25 cellular contexts compared by ENCODE assay signal in the genomic region with DNA sequence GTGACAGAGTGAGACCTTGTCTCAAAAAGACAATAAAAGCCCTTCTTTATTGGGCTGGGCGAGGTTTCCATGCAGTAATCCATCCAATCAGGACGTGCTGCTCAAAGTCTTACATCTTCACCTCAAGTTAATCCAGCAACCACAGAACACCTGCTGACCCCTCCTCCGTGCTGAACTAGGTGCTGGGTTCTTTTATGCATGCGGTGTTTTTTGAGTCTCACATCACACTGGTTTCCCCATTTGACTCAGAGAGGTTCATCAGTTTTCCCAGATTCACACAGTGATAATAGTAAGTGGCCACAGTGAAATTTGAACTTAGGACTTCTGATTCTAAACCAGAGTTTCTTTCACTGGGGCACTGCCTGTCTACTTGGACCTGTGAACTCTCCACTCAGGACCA. TPM values are rescaled to one million over a fixed set of nuclear protein-coding genes. Genes with fewer than 3 reads are reported as not detected.
A peak's percentile ranks its signal among the peaks of the same experiment; 100 is the strongest.
DNase-seq lines count a peak whose midpoint lies in the region; ATAC-seq, FAIRE-seq and TF ChIP-seq lines count a peak whose summit lies in the region.
"Had no signal": no experiment of that assay in that cellular context is flagged by ENCODE, and none has a peak within 500 bp of the region (broad histone marks: within the 10 kb centered on the region; RNA-seq: fewer than 3 reads in every experiment).

No MANE protein-coding gene starts in this region.

- ATAC-seq in activated CD4-positive, alpha-beta T cell treated with anti-CD3 and anti-CD28 coated beads for 36 hours = peak; percentile 81
- ATAC-seq in GM19023 (IDR thresholded peaks at IDR 0.05; ENCODE audit: unreplicated experiment) (peak; percentile 50), HG02798 (IDR thresholded peaks at IDR 0.05; ENCODE audit: poor library complexity, unreplicated experiment) (peak; percentile 60), K562 (no peak)
- ATAC-seq: gastroesophageal sphincter, upper lobe of right lung had no signal

- no peak overlapping the region for H3K4me2 ChIP-seq in K562 (ENCODE audit: insufficient read depth, low read length)

- H3K79me2 ChIP-seq in K562 (ENCODE audit: control insufficient read depth, insufficient read depth, low read length) = no peaks in the 10 kb centered on the region

- H3K4me1 ChIP-seq in K562 (replicated peaks in 1 of 2; ENCODE audit: control insufficient read depth in 2 of 2, insufficient read depth in 2 of 2, low read length in 2 of 2) (no peaks in the 10 kb centered on the region), sigmoid colon (no peaks in the 10 kb centered on the region)
- H3K4me1 ChIP-seq: esophagus muscularis mucosa, gastroesophageal sphincter, upper lobe of right lung had no signal

- no peak overlapping the region for H3K4me3 ChIP-seq in K562
- no peak overlapping the region for H3K4me3 ChIP-seq in sigmoid colon
- H3K4me3 ChIP-seq: esophagus muscularis mucosa, gastroesophageal sphincter, SK-N-MC, upper lobe of right lung had no signal

- H3K9me3 ChIP-seq in K562 (replicated peaks; ENCODE audit: control insufficient read depth, insufficient read depth, low read depth, low read length) = no peaks in the 10 kb centered on the region
- no peaks in the 10 kb centered on the region for H3K9me3 ChIP-seq in sigmoid colon
- H3K9me3 ChIP-seq: esophagus muscularis mucosa, gastroesophageal sphincter, upper lobe of right lung had no signal

- no peaks in the 10 kb centered on the region for H3K9me1 ChIP-seq in K562 (ENCODE audit: control insufficient read depth, insufficient read depth, low read length)

- intact Hi-C loops in activated CD4-positive, alpha-beta T cell treated with anti-CD3 and anti-CD28 coated beads for 36 hours (cut with DNase I, micrococcal nuclease) = no loop called here
- intact Hi-C loops in K562 (cut with micrococcal nuclease) (no loop called here), sigmoid colon (cut with DNase I) (no loop called here)

- TF ChIP-seq POLR2A in K562 (conservative IDR thresholded peaks at IDR 0.05) = no peak
- TF ChIP-seq POLR2A in sigmoid colon (IDR thresholded peaks at IDR 0.05) = no peak

- POLR2A ChIA-PET in activated CD4-positive, alpha-beta T cell treated with anti-CD3 and anti-CD28 coated beads for 36 hours (lab: Charles Lee) = no interaction called here
- POLR2A ChIA-PET in K562 (lab: Yijun Ruan, JAX) = no interaction called here

- TF ChIP-seq CTCF in K562 (IDR thresholded peaks at IDR 0.05 in 2 of 3, conservative IDR thresholded peaks at IDR 0.05 in 1 of 3; ENCODE audit: insufficient read depth in 2 of 3, low read depth in 1 of 3, low read length in 3 of 3) (no peak), sigmoid colon (IDR thresholded peaks at IDR 0.05) (no peak)

- no peak overlapping the region for H3K9ac ChIP-seq in K562 (ENCODE audit: insufficient read depth in 1 of 2, low read depth in 2 of 2, low read length in 2 of 2)

- FAIRE-seq in K562 (lab: Jason Lieb, UNC) = peak; percentile 57
- FAIRE-seq: kidney had no signal

- WGBS in K562 (ENCODE audit: insufficient coverage, low coverage, missing lambda C conversion rate) = 73% methylated on average over 4 of the region's 4 CpGs
- WGBS in sigmoid colon, 2 donors = 50 to 75% methylated on average over 4 of the region's 4 CpGs

- peak; percentile 42 for DNase-seq in activated CD4-positive, alpha-beta T cell treated with anti-CD3 and anti-CD28 coated beads for 36 hours
- no peak for DNase-seq in activated CD4-positive, alpha-beta T cell treated with anti-CD3 and anti-CD28 coated beads, Interleukin-2, amount 50 U/mL, for 48 hours
- DNase-seq in K562 (ENCODE audit: extremely low read depth in 1 of 4, low spot score in 3 of 4) (no peak), DMS114 treated with DMSO at 0.1 percent for 48 hours (lab: John Stamatoyannopoulos, UW; ENCODE audit: unreplicated experiment) (no peak), NCI-H146 (lab: John Stamatoyannopoulos, UW) (no peak), sigmoid colon (no peak)
- DNase-seq: activated B cell treated with CpG ODN at 0.5 μM for 24 hours; activated CD8-positive, alpha-beta memory T cell treated with anti-CD3 and anti-CD28 coated beads for 24 hours; activated naive CD8-positive, alpha-beta T cell treated with anti-CD3 and anti-CD28 coated beads, Interleukin-2, amount 10 ng/mL, durations not matched to agents 7 days and 5 days; activated T-cell treated with anti-CD3 and anti-CD28 coated beads, Interleukin-2, amount 50 U/mL, for 48 hours; effector memory CD4-positive, alpha-beta T cell; Kasumi-1; kidney; NCI-H1092 treated with DMSO at 0.1 percent for 48 hours; NCI-H2081 treated with DMSO at 0.1 percent for 48 hours; NCI-H510A treated with DMSO at 0.1 percent for 48 hours; stimulated activated CD4-positive, alpha-beta T cell treated with anti-CD3 and anti-CD28 coated beads, Interleukin-4, amount 100 ng/mL, for 4 hours; upper lobe of right lung had no signal

- H3K27me3 ChIP-seq in K562 (ENCODE audit: control insufficient read depth in 2 of 2, insufficient read depth in 2 of 2, low read length in 2 of 2) (no peaks in the 10 kb centered on the region), sigmoid colon (no peaks in the 10 kb centered on the region)
- H3K27me3 ChIP-seq: esophagus muscularis mucosa, gastroesophageal sphincter, upper lobe of right lung had no signal

- CTCF ChIA-PET in activated CD4-positive, alpha-beta T cell treated with anti-CD3 and anti-CD28 coated beads for 36 hours (lab: Charles Lee) = no interaction called here
- CTCF ChIA-PET in K562 (lab: Yijun Ruan, JAX; ENCODE audit: low intra/inter-chr PET ratio) = no interaction called here

- H3K36me3 Mint-ChIP-seq in activated CD4-positive, alpha-beta T cell treated with anti-CD3 and anti-CD28 coated beads for 36 hours (ENCODE audit: low read depth) = no peaks in the 10 kb centered on the region
- H3K36me3 Mint-ChIP-seq: activated naive CD8-positive, alpha-beta T cell treated with anti-CD3 and anti-CD28 coated beads, Interleukin-2, amount 10 ng/mL, durations not matched to agents 7 days and 5 days had no signal

- no TSS peak for BruUV-seq in K562 (replicated peaks; lab: Mats Ljungman, UMichigan)

- H3K9me3 Mint-ChIP-seq in activated CD4-positive, alpha-beta T cell treated with anti-CD3 and anti-CD28 coated beads for 36 hours (ENCODE audit: low read depth) = no peaks in the 10 kb centered on the region
- H3K9me3 Mint-ChIP-seq: activated B cell treated with CpG ODN at 0.5 μM for 24 hours; activated naive CD8-positive, alpha-beta T cell treated with anti-CD3 and anti-CD28 coated beads, Interleukin-2, amount 10 ng/mL, durations not matched to agents 7 days and 5 days; HFFc6 had no signal

- no peak overlapping the region for H3K4me3 Mint-ChIP-seq in activated CD4-positive, alpha-beta T cell treated with anti-CD3 and anti-CD28 coated beads for 36 hours
- H3K4me3 Mint-ChIP-seq: activated B cell treated with CpG ODN at 0.5 μM for 24 hours; activated naive CD8-positive, alpha-beta T cell treated with anti-CD3 and anti-CD28 coated beads, Interleukin-2, amount 10 ng/mL, durations not matched to agents 7 days and 5 days; HFFc6 had no signal

- H3K27me3 Mint-ChIP-seq in activated CD4-positive, alpha-beta T cell treated with anti-CD3 and anti-CD28 coated beads for 36 hours = no peaks in the 10 kb centered on the region
- H3K27me3 Mint-ChIP-seq: activated B cell treated with CpG ODN at 0.5 μM for 24 hours; activated naive CD8-positive, alpha-beta T cell treated with anti-CD3 and anti-CD28 coated beads, Interleukin-2, amount 10 ng/mL, durations not matched to agents 7 days and 5 days had no signal

- no peak for TF ChIP-seq EP300 in K562 (IDR thresholded peaks at IDR 0.05; ENCODE audit: low read length)
- TF ChIP-seq EP300 in sigmoid colon (IDR thresholded peaks at IDR 0.05) = no peak

- peaks cover 6% of the 10 kb centered on the region; the same call in 1 of the 2 replicates for H4K20me1 ChIP-seq in K562 (replicated peaks; ENCODE audit: control insufficient read depth, insufficient read depth, low read length)

- peaks cover 9% of the 10 kb centered on the region for H3K4me1 Mint-ChIP-seq in activated CD4-positive, alpha-beta T cell treated with anti-CD3 and anti-CD28 coated beads for 36 hours

- H2AFZ ChIP-seq in K562 (ENCODE audit: low read depth, low read length) = no peak overlapping the region

- H3K27ac ChIP-seq in K562 (ENCODE audit: extremely low read depth, low read depth, low read length) (no peak overlapping the region), sigmoid colon (no peak overlapping the region)
- H3K27ac ChIP-seq: 22Rv1, esophagus muscularis mucosa, gastroesophageal sphincter, SK-N-MC, upper lobe of right lung had no signal

- H3K36me3 ChIP-seq in K562 (ENCODE audit: control insufficient read depth, insufficient read depth, low read length) = peaks cover 43% of the 10 kb centered on the region; the same call in 2 of the 3 replicates
- H3K36me3 ChIP-seq in sigmoid colon = peaks cover 0 to 71% (median 22%) of the 10 kb centered on the region in 4 donors

- in situ Hi-C loops in K562 (cut with MboI) = no loop called here

- TF ChIP-seq RAD21 in K562 (CRISPR knock-in tag; conservative IDR thresholded peaks at IDR 0.05 in 1 of 2, IDR thresholded peaks at IDR 0.05 in 1 of 2) = no peak

- H3K27ac Mint-ChIP-seq in activated CD4-positive, alpha-beta T cell treated with anti-CD3 and anti-CD28 coated beads for 36 hours = no peak overlapping the region
- H3K27ac Mint-ChIP-seq: activated B cell treated with CpG ODN at 0.5 μM for 24 hours; activated naive CD8-positive, alpha-beta T cell treated with anti-CD3 and anti-CD28 coated beads, Interleukin-2, amount 10 ng/mL, durations not matched to agents 7 days and 5 days had no signal

RNA-seq across cellular contexts. Expression of a gene that starts 58.3 kb away (rescaled TPM):
- total RNA-seq in activated CD4-positive, alpha-beta T cell treated with anti-CD3 and anti-CD28 coated beads for 36 hours = 100 to 1,000 TPM; 125 to 130 TPM
- total RNA-seq in K562 (2011; cell fraction: chromatin; rRNA removed; ENCODE audit: low replicate concordance) = 354 and 727 TPM in 2 replicates
- total RNA-seq in K562 (2011; cell fraction: nucleolus; rRNA removed) = 159 and 162 TPM in 2 replicates
- 250 and 342 TPM in 2 replicates for total RNA-seq in K562 (2011; cell fraction: nucleoplasm; rRNA removed)
- total RNA-seq in K562 (2014; rRNA removed) = 90.0 and 141 TPM in 2 replicates
- total RNA-seq in K562 (2014; rRNA removed; fragmentation: Illumina TruSeq; extraction: Trizol) = 112 and 113 TPM in 2 replicates
- total RNA-seq in K562 (2015; rRNA removed; fragmentation: Illumina TruSeq; extraction: Trizol) = 96.8 and 103 TPM in 2 replicates
- total RNA-seq in K562 (2021) = 161 and 162 TPM in 2 replicates
- 65.7 and 70.5 TPM in 2 replicates for polyA plus RNA-seq in K562 (2011; rRNA removed)
- polyA plus RNA-seq in K562 (2011; cell fraction: cytosol; rRNA removed) = 23.9 and 71.9 TPM in 2 replicates
- polyA plus RNA-seq in K562 (2011; cell fraction: nucleus; rRNA removed) = 147 and 175 TPM in 2 replicates
- polyA plus RNA-seq in K562 (2012) = 83.7 and 98.2 TPM in 2 replicates
- 112 and 138 TPM in 2 replicates for polyA plus RNA-seq in K562 (2014; fragmentation: Illumina TruSeq; extraction: Trizol)
- polyA plus RNA-seq in K562 (2014; fragmentation: Nextera tagmentation; extraction: Ambion mirVana) = 10 to 100 TPM in 1 of 2 experiments, 1 to 10 TPM in 1; 8.4 to 12.6 TPM
- 79.2 and 80.5 TPM in 2 replicates for polyA plus RNA-seq in K562 (2014; rRNA removed)
- polyA minus RNA-seq in K562 (2011; rRNA and poly(A)+ RNA removed) = 52.0 and 61.9 TPM in 2 replicates
- 42.7 and 48.1 TPM in 2 replicates for polyA minus RNA-seq in K562 (2011; cell fraction: cytosol; rRNA and poly(A)+ RNA removed)
- polyA minus RNA-seq in K562 (2011; cell fraction: nucleus; rRNA and poly(A)+ RNA removed) = 73.9 and 81.9 TPM in 2 replicates
- total RNA-seq in sigmoid colon = 100 to 1,000 TPM; 113 to 181 (median 142) TPM
- 10 to 100 TPM in 2 of 3 donors, 1 to 10 TPM in 1; 9.6 to 40.0 (median 26.4) TPM for polyA plus RNA-seq in sigmoid colon
